ENCODE assay signal across 8 cellular contexts in the genomic region with DNA sequence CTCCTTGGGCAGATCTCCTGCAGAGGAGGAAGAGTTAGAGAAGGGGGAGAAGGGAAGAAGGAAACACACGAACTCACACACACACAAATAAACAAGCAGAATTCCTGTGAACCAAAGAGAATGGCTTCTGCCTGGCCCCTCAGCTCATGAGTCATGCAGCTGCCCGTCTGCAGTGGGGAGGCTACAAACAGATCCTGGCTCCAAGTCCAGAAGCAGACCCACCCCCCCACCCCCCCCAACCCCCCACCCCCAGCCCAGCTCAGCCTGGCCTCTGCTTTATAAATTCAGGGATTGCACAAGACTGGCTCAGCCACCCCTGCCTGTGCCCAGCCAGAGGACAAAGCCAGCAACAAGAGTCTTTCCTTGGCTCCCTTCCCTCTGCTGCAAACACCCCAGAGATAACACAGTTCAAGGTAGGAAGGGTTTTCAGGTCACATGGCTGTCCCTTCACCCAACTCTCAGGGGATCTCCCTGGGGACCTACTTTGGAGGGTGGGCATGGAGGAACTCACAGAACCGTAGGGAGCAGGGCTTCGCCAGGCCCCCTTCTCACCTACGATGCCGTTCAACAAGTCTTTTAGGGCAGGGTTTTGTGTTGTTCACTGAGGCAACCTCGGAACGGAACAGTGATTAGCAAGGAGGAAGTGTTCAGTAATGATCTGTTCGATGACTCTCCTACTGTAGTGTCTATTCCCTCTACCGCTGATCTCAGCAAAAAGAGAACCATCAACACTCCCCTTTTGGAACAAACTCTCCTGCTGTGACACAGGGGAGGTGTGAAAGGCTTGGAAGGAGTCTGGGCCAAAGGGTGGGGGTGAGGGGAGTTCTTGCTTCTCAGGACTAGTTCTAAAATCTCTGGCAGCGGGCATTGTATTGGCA. TPM values are rescaled to one million over a fixed set of nuclear protein-coding genes. Genes with fewer than 3 reads are reported as not detected.
A peak's percentile ranks its signal among the peaks of the same experiment; 100 is the strongest.
DNase-seq lines count a peak whose midpoint lies in the region; ATAC-seq and TF ChIP-seq lines count a peak whose summit lies in the region.

No MANE protein-coding gene starts in this region.

- peaks cover 6% of the 10 kb centered on the region for H3K4me1 Mint-ChIP-seq in activated CD4-positive, alpha-beta T cell treated with anti-CD3 and anti-CD28 coated beads for 36 hours

- ATAC-seq in GM19463 (IDR thresholded peaks at IDR 0.05; ENCODE audit: unreplicated experiment) (peak; percentile 54), GM21390 (IDR thresholded peaks at IDR 0.05; ENCODE audit: unreplicated experiment) (no peak), HG03139 (IDR thresholded peaks at IDR 0.05; ENCODE audit: unreplicated experiment) (no peak)
- ATAC-seq in activated CD4-positive, alpha-beta T cell treated with anti-CD3 and anti-CD28 coated beads for 36 hours, result no peak

- intact Hi-C loops in activated CD4-positive, alpha-beta T cell treated with anti-CD3 and anti-CD28 coated beads for 36 hours (cut with DNase I, micrococcal nuclease), result no loop called here

- no peak for TF ChIP-seq CTCF in fibroblast of villous mesenchyme (IDR thresholded peaks at IDR 0.05; ENCODE audit: insufficient read depth, low read depth, low read length)
- no peak for TF ChIP-seq CTCF in retinal pigment epithelial cell (conservative IDR thresholded peaks at IDR 0.05; ENCODE audit: low read depth, low read length)

- H3K4me3 ChIP-seq in fibroblast of villous mesenchyme (ENCODE audit: low read depth, low read length), result peak overlapping the region; percentile 37
- no peak overlapping the region for H3K4me3 ChIP-seq in retinal pigment epithelial cell (ENCODE audit: low read length)

- no peaks in the 10 kb centered on the region for H3K36me3 Mint-ChIP-seq in activated CD4-positive, alpha-beta T cell treated with anti-CD3 and anti-CD28 coated beads for 36 hours (ENCODE audit: low read depth)

- no peaks in the 10 kb centered on the region for H3K9me3 Mint-ChIP-seq in activated CD4-positive, alpha-beta T cell treated with anti-CD3 and anti-CD28 coated beads for 36 hours (ENCODE audit: low read depth)

- H3K27me3 Mint-ChIP-seq in activated CD4-positive, alpha-beta T cell treated with anti-CD3 and anti-CD28 coated beads for 36 hours, result peaks cover 2% of the 10 kb centered on the region

- CTCF ChIA-PET in activated CD4-positive, alpha-beta T cell treated with anti-CD3 and anti-CD28 coated beads for 36 hours (lab: Charles Lee), result interaction anchor here (0.6 to 0.8 kb wide), 2 partner anchors 16 to 18 kb away, joined by 3 read pairs; no protein-coding TSS in a partner anchor

- POLR2A ChIA-PET in activated CD4-positive, alpha-beta T cell treated with anti-CD3 and anti-CD28 coated beads for 36 hours (lab: Charles Lee), result no interaction called here

- no peak overlapping the region for H3K27ac Mint-ChIP-seq in activated CD4-positive, alpha-beta T cell treated with anti-CD3 and anti-CD28 coated beads for 36 hours

- peak; percentile 4 for DNase-seq in RPMI8226
- peak; percentile 96 for DNase-seq in fibroblast of villous mesenchyme (ENCODE audit: low read depth)
- DNase-seq in retinal pigment epithelial cell (ENCODE audit: low read depth), result peak; percentile 72
- DNase-seq in activated CD4-positive, alpha-beta T cell treated with anti-CD3 and anti-CD28 coated beads for 36 hours, result no peak
- DNase-seq in activated T-cell treated with anti-CD3 and anti-CD28 coated beads for 4 hours, result no peak

- no peak overlapping the region for H3K4me3 Mint-ChIP-seq in activated CD4-positive, alpha-beta T cell treated with anti-CD3 and anti-CD28 coated beads for 36 hours

RNA-seq across cellular contexts. Expression of a gene that starts 35.5 kb away (rescaled TPM):
- total RNA-seq in fibroblast of villous mesenchyme, result 673 and 687 TPM in 2 replicates
- 1,000 to 10,000 TPM in 1 of 2 experiments, 100 to 1,000 TPM in 1; 688 to 1,021 TPM for total RNA-seq in activated CD4-positive, alpha-beta T cell treated with anti-CD3 and anti-CD28 coated beads for 36 hours

RNA-seq across cellular contexts. Expression of a gene that starts 35.6 kb away (rescaled TPM):
- total RNA-seq in fibroblast of villous mesenchyme, result 4.3 and 6.4 TPM in 2 replicates
- total RNA-seq in activated CD4-positive, alpha-beta T cell treated with anti-CD3 and anti-CD28 coated beads for 36 hours, result 10 to 100 TPM; 18.3 to 19.5 TPM

Comparison
In these comparisons a context has a peak if more than half of its experiments do, and no peak if none do; other contexts are left out.
1. DNase-seq: peak in RPMI8226 (single experiment), fibroblast of villous mesenchyme (single experiment) and retinal pigment epithelial cell (single experiment); none in activated CD4-positive, alpha-beta T cell treated with anti-CD3 and anti-CD28 coated beads for 36 hours (single experiment) and activated T-cell treated with anti-CD3 and anti-CD28 coated beads for 4 hours (single experiment).